In the genomic region with DNA sequence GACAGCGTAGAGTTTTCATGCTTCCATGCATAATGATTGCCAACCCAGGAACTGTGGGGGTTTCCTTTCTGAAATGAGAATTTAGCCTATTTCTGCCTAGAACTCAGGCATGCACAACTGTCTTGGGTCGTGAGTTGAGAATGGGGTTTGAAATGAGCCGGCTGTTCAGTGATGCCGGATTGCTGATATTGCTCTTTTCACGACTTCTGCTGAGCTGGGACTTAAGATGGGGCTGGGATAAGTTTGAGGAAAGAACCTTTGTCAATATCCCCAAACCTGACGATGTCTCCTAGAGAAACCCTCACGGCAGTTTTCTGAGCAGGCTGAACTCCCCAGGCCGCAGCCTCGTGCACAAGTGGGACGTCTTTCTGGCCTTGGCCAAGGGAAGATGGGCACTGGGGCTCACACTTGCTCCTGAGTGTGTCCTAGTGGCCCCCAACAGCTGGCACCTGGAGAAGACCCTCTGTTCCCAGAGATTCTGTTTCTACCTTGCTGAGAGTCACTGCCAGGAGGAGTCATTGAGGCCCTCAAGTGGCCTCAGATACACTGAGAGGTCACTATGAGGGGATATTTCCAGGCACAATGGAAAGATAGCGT, we compare ENCODE assay signal across 28 cellular contexts.
"Had no signal": no experiment of that assay in that cellular context is flagged by ENCODE, and none has a peak within 500 bp of the region (broad histone marks: within the 10 kb centered on the region; RNA-seq: fewer than 3 reads in every experiment).

No MANE protein-coding gene starts in this region.

- H3K27me3 ChIP-seq: colonic mucosa, dorsolateral prefrontal cortex, esophagus squamous epithelium, gastrocnemius medialis, heart right ventricle had no signal

- H3K4me1 ChIP-seq: colonic mucosa, gastrocnemius medialis, lower lobe of right lung had no signal

- H3K27ac Mint-ChIP-seq: effector memory CD8-positive, alpha-beta T cell; endodermal cell; memory B cell had no signal

- FAIRE-seq: endometrium, islet of Langerhans, keratinocyte had no signal

- ATAC-seq: effector memory CD8-positive, alpha-beta T cell; esophagus mucosa; gastrocnemius medialis; heart right ventricle; left cardiac atrium; left lobe of liver; left ventricle myocardium superior; lower lobe of right lung had no signal

- H3K4me3 ChIP-seq: colonic mucosa, dorsolateral prefrontal cortex, esophagus squamous epithelium, gastrocnemius medialis, heart right ventricle, lower lobe of right lung had no signal

- H3K36me3 Mint-ChIP-seq: memory B cell had no signal

- H3K36me3 ChIP-seq: colonic mucosa, gastrocnemius medialis, heart right ventricle, lower lobe of right lung had no signal

- DNase-seq: cerebellar nuclear complex; colonic mucosa; dermis blood vessel endothelial cell; dorsolateral prefrontal cortex; effector CD8-positive, alpha-beta T cell; effector memory CD8-positive, alpha-beta T cell; endodermal cell; erythroblast; esophagus squamous epithelium; foreskin fibroblast; foreskin melanocyte; gastrocnemius medialis; glutamatergic neuron; head of caudate nucleus; heart right ventricle; hippocampal formation; left cardiac atrium; left ventricle myocardium superior; lower lobe of right lung; mesendoderm; midbrain had no signal

- H3K9me3 Mint-ChIP-seq: effector memory CD8-positive, alpha-beta T cell; endodermal cell; memory B cell had no signal

- H3K9me3 ChIP-seq: colonic mucosa, esophagus squamous epithelium, gastrocnemius medialis, heart right ventricle, lower lobe of right lung had no signal

- H3K4me3 Mint-ChIP-seq: effector memory CD8-positive, alpha-beta T cell; endodermal cell; memory B cell had no signal

- H3K27ac ChIP-seq: colonic mucosa, dorsolateral prefrontal cortex, epithelial cell of prostate, esophagus squamous epithelium, gastrocnemius medialis, heart right ventricle, lower lobe of right lung had no signal
